In genomic region chr14:74525361-74525851, GRCh38 we compare ENCODE assay signal across 1 cellular context.
TF ChIP-seq lines count a peak whose summit lies in the region.

No MANE protein-coding gene starts in this region.

TF ChIP-seq in IMR-90, 13 proteins besides CTCF, POLR2A, EP300 and RAD21:
- no peak for TF ChIP-seq MAFK (IDR thresholded peaks at IDR 0.05; ENCODE audit: low read depth, low read length)
- TF ChIP-seq FOS (IDR thresholded peaks at IDR 0.05; ENCODE audit: low read depth, low read length) = no peak
- TF ChIP-seq RFX5 (IDR thresholded peaks at IDR 0.05; ENCODE audit: low read depth, low read length) = no peak
- no peak for TF ChIP-seq CHD1 (IDR thresholded peaks at IDR 0.05; ENCODE audit: low read depth, low read length)
- no peak for TF ChIP-seq MAZ (IDR thresholded peaks at IDR 0.05; ENCODE audit: borderline replicate concordance, low read depth, low read length)
- no peak for TF ChIP-seq BHLHE40 (IDR thresholded peaks at IDR 0.05; ENCODE audit: low read depth, low read length)
- no peak for TF ChIP-seq USF2 (IDR thresholded peaks at IDR 0.05; ENCODE audit: low read depth, low read length)
- no peak for TF ChIP-seq ELK1 (IDR thresholded peaks at IDR 0.05; ENCODE audit: borderline replicate concordance, low read depth, low read length)
- TF ChIP-seq MXI1 (IDR thresholded peaks at IDR 0.05; ENCODE audit: borderline replicate concordance, low read depth, low read length) = no peak
- TF ChIP-seq SMC3 (IDR thresholded peaks at IDR 0.05; ENCODE audit: low read depth, low read length) = no peak
- TF ChIP-seq CEBPB (IDR thresholded peaks at IDR 0.05; ENCODE audit: low read depth, low read length) = no peak
- no peak for TF ChIP-seq RCOR1 (IDR thresholded peaks at IDR 0.05; ENCODE audit: insufficient replicate concordance, low read length)
- TF ChIP-seq NFE2L2 (IDR thresholded peaks at IDR 0.05; ENCODE audit: low read depth, low read length) = no peak
